8 cellular contexts compared by ENCODE assay signal in the genomic region with DNA sequence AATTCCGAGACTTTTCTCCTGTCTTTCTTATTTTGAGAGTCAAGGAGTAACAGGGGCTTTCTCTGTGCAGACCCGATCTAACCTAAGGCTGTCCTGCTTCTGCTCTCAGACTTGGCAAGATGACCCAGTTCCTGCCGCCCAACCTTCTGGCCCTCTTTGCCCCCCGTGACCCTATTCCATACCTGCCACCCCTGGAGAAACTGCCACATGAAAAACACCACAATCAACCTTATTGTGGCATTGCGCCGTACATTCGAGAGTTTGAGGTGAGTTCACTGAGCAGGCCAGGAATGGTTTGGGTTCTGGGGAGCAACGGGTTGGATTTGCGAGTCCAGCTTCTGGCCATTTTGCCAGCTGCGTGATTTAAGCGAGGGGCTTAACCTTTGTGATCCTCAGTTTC. TPM values are rescaled to one million over a fixed set of nuclear protein-coding genes. Genes with fewer than 3 reads are reported as not detected.
A peak's percentile ranks its signal among the peaks of the same experiment; 100 is the strongest.
DNase-seq lines count a peak whose midpoint lies in the region; ATAC-seq and TF ChIP-seq lines count a peak whose summit lies in the region.

No MANE protein-coding gene starts in this region.

- DNase-seq in cardiac muscle cell (ENCODE audit: low read depth in 1 of 2, low spot score in 1 of 2) (no peak), Right ventricle myocardium superior (no peak), brain microvascular endothelial cell (no peak), mesothelial cell of epicardium (ENCODE audit: low spot score in 2 of 2, unreplicated experiment in 2 of 2) (no peak), uterus (no peak), foreskin melanocyte (no peak), posterior cingulate gyrus (no peak), GF-D8 (lab: John Stamatoyannopoulos, UW) (no peak)

- no peaks in the 10 kb centered on the region for H3K27me3 ChIP-seq in cardiac muscle cell
- H3K27me3 ChIP-seq in brain microvascular endothelial cell (replicated peaks) = no peaks in the 10 kb centered on the region
- no peaks in the 10 kb centered on the region for H3K27me3 ChIP-seq in uterus

- intact Hi-C loops in Right ventricle myocardium superior (cut with DNase I) = no loop called here
- intact Hi-C loops in uterus (cut with DNase I; ENCODE audit: low total_unique reads) = no loop called here
- intact Hi-C loops in posterior cingulate gyrus (cut with DNase I) = no loop called here

- peaks cover 24% of the 10 kb centered on the region for H3K36me3 ChIP-seq in cardiac muscle cell
- H3K36me3 ChIP-seq in brain microvascular endothelial cell (replicated peaks) = peaks cover 39% of the 10 kb centered on the region
- H3K36me3 ChIP-seq in uterus = no peaks in the 10 kb centered on the region

- TF ChIP-seq POLR2A in uterus (IDR thresholded peaks at IDR 0.05) = no peak

- peak overlapping the region; percentile 97 for H3K27ac Mint-ChIP-seq in mesothelial cell of epicardium

- in situ Hi-C loops in brain microvascular endothelial cell (cut with HindIII; ENCODE audit: low pct_ligation_motif_present, low sequenced_read_pairs) = no loop called here

- H3K27ac ChIP-seq in cardiac muscle cell = no peak overlapping the region
- no peak overlapping the region for H3K27ac ChIP-seq in brain microvascular endothelial cell
- peak overlapping the region; percentile 81 to 87 for H3K27ac ChIP-seq in uterus

- ATAC-seq in Right ventricle myocardium superior (ENCODE audit: poor library complexity) = no peak

- H3K4me1 Mint-ChIP-seq in mesothelial cell of epicardium = peaks cover 18% of the 10 kb centered on the region

- peaks cover 23% of the 10 kb centered on the region for H3K36me3 Mint-ChIP-seq in mesothelial cell of epicardium

- no peaks in the 10 kb centered on the region for H3K9me3 Mint-ChIP-seq in mesothelial cell of epicardium

- H3K9me3 ChIP-seq in cardiac muscle cell (ENCODE audit: low read depth) = no peaks in the 10 kb centered on the region
- H3K9me3 ChIP-seq in uterus = no peaks in the 10 kb centered on the region

- H3K4me3 Mint-ChIP-seq in mesothelial cell of epicardium = peak overlapping the region; percentile 97

- H3K4me3 ChIP-seq in cardiac muscle cell (peak overlapping the region; percentile 76), brain microvascular endothelial cell (ENCODE audit: low read depth, low read length) (peak overlapping the region; percentile 96), uterus (peak overlapping the region; percentile 93 to 94)

- peaks cover 6% of the 10 kb centered on the region for H3K4me1 ChIP-seq in cardiac muscle cell (ENCODE audit: low read depth)
- H3K4me1 ChIP-seq in uterus = peaks cover 0 to 19% of the 10 kb centered on the region in 2 donors

- H3K27me3 Mint-ChIP-seq in mesothelial cell of epicardium (ENCODE audit: low read depth) = peaks cover 2% of the 10 kb centered on the region

- no peak for TF ChIP-seq CTCF in cardiac muscle cell (IDR thresholded peaks at IDR 0.05; ENCODE audit: low read depth, low read length)
- TF ChIP-seq CTCF in brain microvascular endothelial cell (IDR thresholded peaks at IDR 0.05; ENCODE audit: low read depth, low read length, missing control alignments) = no peak
- no peak for TF ChIP-seq CTCF in mesothelial cell of epicardium (IDR thresholded peaks at IDR 0.05; ENCODE audit: unreplicated experiment)
- TF ChIP-seq CTCF in uterus (IDR thresholded peaks at IDR 0.05) = no peak

RNA-seq across cellular contexts. Expression of gene SNRNP70, which starts 1.0 kb away (rescaled TPM):
- 396 and 598 TPM in 2 replicates for total RNA-seq in cardiac muscle cell
- polyA plus RNA-seq in cardiac muscle cell = 470 and 492 TPM in 2 replicates
- 105 TPM for total RNA-seq in Right ventricle myocardium superior
- total RNA-seq in mesothelial cell of epicardium = 393 to 413 TPM (median 403 TPM) in 3 replicates
- total RNA-seq in uterus = 100 to 1,000 TPM; 196 to 462 (median 289) TPM

RNA-seq across cellular contexts. Expression of gene KCNA7, which starts 13.8 kb away (rescaled TPM):
- 1.1 and 2.3 TPM in 2 replicates for total RNA-seq in cardiac muscle cell
- polyA plus RNA-seq in cardiac muscle cell = 1.3 and 1.6 TPM in 2 replicates
- 0.86 TPM for total RNA-seq in Right ventricle myocardium superior
- 0.07 TPM in 1 of 3 replicates, not detected in the others for total RNA-seq in mesothelial cell of epicardium
- not detected for total RNA-seq in uterus

RNA-seq across cellular contexts. Expression of gene NTF4, which starts 21.7 kb away (rescaled TPM):
- total RNA-seq in cardiac muscle cell = 11.8 TPM in 2 replicates
- polyA plus RNA-seq in cardiac muscle cell = 17.0 and 31.7 TPM in 2 replicates
- total RNA-seq in Right ventricle myocardium superior = 0.48 TPM
- total RNA-seq in mesothelial cell of epicardium = 48.5 to 50.8 TPM (median 49.6 TPM) in 3 replicates
- total RNA-seq in uterus = 1 to 10 TPM in 1 of 4 donors, under 1 TPM in 1, not detected in 2; 0.64 to 2.2 TPM

RNA-seq across cellular contexts. Expression of gene LIN7B, which starts 27.9 kb away (rescaled TPM):
- total RNA-seq in cardiac muscle cell (20.0 and 24.5 TPM in 2 replicates), Right ventricle myocardium superior (21.3 TPM), mesothelial cell of epicardium (9.6 to 12.8 TPM (median 9.8 TPM) in 3 replicates), uterus (10 to 100 TPM in 1 of 4 donors, 1 to 10 TPM in 2, not detected in 1; 5.1 to 15.2 (median 5.7) TPM)
- 34.6 and 37.8 TPM in 2 replicates for polyA plus RNA-seq in cardiac muscle cell

RNA-seq across cellular contexts. Expression of gene CGB7, which starts 28.7 kb away (rescaled TPM):
- 3.9 and 8.3 TPM in 2 replicates for total RNA-seq in cardiac muscle cell
- 6.5 and 11.5 TPM in 2 replicates for polyA plus RNA-seq in cardiac muscle cell
- total RNA-seq in Right ventricle myocardium superior = not detected
- total RNA-seq in mesothelial cell of epicardium = 23.1 to 26.5 TPM (median 25.5 TPM) in 3 replicates
- not detected for total RNA-seq in uterus

Comparison
In these comparisons a context has a peak if more than half of its experiments do, and no peak if none do; other contexts are left out.
1. H3K27ac ChIP-seq: peak in uterus (2 of 2); none in cardiac muscle cell (single experiment) and brain microvascular endothelial cell (single experiment).
2. Peak in every context shown above with its lines, with median percentiles within 50 percentile points of each other: H3K4me3 ChIP-seq.